In the genomic region with DNA sequence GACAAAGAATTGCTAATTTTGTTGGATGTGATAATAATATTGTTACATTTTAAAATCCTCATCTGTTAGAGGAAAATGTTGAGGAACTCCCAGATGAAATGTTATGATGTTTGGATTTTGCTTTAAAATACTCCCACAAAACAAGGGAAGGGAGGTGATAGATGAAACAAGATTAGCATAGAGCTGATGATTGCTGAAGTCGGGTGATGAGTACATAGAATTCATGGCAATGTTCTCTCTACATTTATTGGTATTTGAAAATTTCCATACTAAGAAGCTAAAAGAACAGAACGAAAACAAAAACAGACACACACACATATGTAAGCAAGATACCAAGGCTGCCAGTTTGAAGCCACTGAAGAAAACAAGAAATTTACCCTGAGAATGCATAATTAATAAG, we compare ENCODE assay signal across 8 cellular contexts. TPM values are rescaled to one million over a fixed set of nuclear protein-coding genes. Genes with fewer than 3 reads are reported as not detected.
DNase-seq lines count a peak whose midpoint lies in the region; ATAC-seq and TF ChIP-seq lines count a peak whose summit lies in the region.

No MANE protein-coding gene starts in this region.

- TF ChIP-seq CTCF in endothelial cell (IDR thresholded peaks at IDR 0.05; ENCODE audit: unreplicated experiment) (no peak), neural cell (IDR thresholded peaks at IDR 0.05; ENCODE audit: poor library complexity, severe bottlenecking) (no peak)

- H3K27ac Mint-ChIP-seq in endothelial cell (ENCODE audit: unreplicated experiment) = peak overlapping the region; percentile 10

- H3K9me3 ChIP-seq in BLaER1 = no peaks in the 10 kb centered on the region
- H3K9me3 ChIP-seq in NT2/D1 (ENCODE audit: insufficient read depth, low read length) = no peaks in the 10 kb centered on the region
- H3K9me3 ChIP-seq in neural cell (ENCODE audit: low read length) = no peaks in the 10 kb centered on the region

- H3K27ac ChIP-seq in BLaER1 = no peak overlapping the region
- peak overlapping the region; percentile 98 for H3K27ac ChIP-seq in neural cell (ENCODE audit: low read length)

- no peak overlapping the region for H3K9ac ChIP-seq in BLaER1
- H3K9ac ChIP-seq in NT2/D1 (ENCODE audit: insufficient read length, low read depth) = peak overlapping the region; percentile 90
- H3K9ac ChIP-seq in neural cell (ENCODE audit: low read length) = peak overlapping the region; percentile 98

- H3K79me2 ChIP-seq in neural cell (replicated peaks; ENCODE audit: insufficient read depth, low read length) = peaks cover 29% of the 10 kb centered on the region

- no peak for ATAC-seq in GM18907 (IDR thresholded peaks at IDR 0.05; ENCODE audit: unreplicated experiment)
- ATAC-seq in HG03095 (IDR thresholded peaks at IDR 0.05; ENCODE audit: unreplicated experiment) = no peak

- no peak for TF ChIP-seq EP300 in neural cell (conservative IDR thresholded peaks at IDR 0.05; ENCODE audit: poor library complexity, severe bottlenecking)

- H3K4me3 ChIP-seq in BLaER1 (no peak overlapping the region), NT2/D1 (ENCODE audit: insufficient read length, low read depth) (peak overlapping the region; percentile 70), neural cell (ENCODE audit: low read length) (peak overlapping the region; percentile 77)

- peak overlapping the region; percentile 91 for H2AFZ ChIP-seq in neural cell (ENCODE audit: low read depth, low read length)

- H3K9me3 Mint-ChIP-seq in endothelial cell (ENCODE audit: unreplicated experiment) = no peaks in the 10 kb centered on the region

- H3K4me1 Mint-ChIP-seq in endothelial cell (ENCODE audit: unreplicated experiment) = peaks cover 18% of the 10 kb centered on the region

- DNase-seq in NT2/D1 (ENCODE audit: low read depth, low spot score) (no peak), endothelial cell (ENCODE audit: low spot score) (no peak), AG08396 (ENCODE audit: low spot score) (no peak), hepatic stellate cell (ENCODE audit: low spot score) (no peak)

- TF ChIP-seq RAD21 in neural cell (conservative IDR thresholded peaks at IDR 0.05) = no peak

- H3K9me2 ChIP-seq in neural cell (ENCODE audit: insufficient read depth, low read length) = no peaks in the 10 kb centered on the region

- no peaks in the 10 kb centered on the region for H3K27me3 ChIP-seq in BLaER1
- H3K27me3 ChIP-seq in NT2/D1 (ENCODE audit: insufficient read depth, insufficient read length) = no peaks in the 10 kb centered on the region
- H3K27me3 ChIP-seq in neural cell (ENCODE audit: insufficient read depth, low read depth, low read length) = no peaks in the 10 kb centered on the region

- H3K4me3 Mint-ChIP-seq in endothelial cell (ENCODE audit: unreplicated experiment) = no peak overlapping the region

- H3K4me2 ChIP-seq in BLaER1 = peak overlapping the region; percentile 84
- peak overlapping the region; percentile 71 for H3K4me2 ChIP-seq in neural cell (ENCODE audit: low read length)

- 0 out of 2 replicates have a peak, but pooled peaks cover 4% of the 10 kb centered on the region for H4K20me1 ChIP-seq in BLaER1
- no peaks in the 10 kb centered on the region for H4K20me1 ChIP-seq in neural cell (ENCODE audit: insufficient read depth)

- peaks cover 15% of the 10 kb centered on the region for H3K27me3 Mint-ChIP-seq in endothelial cell (ENCODE audit: unreplicated experiment)

- no peaks in the 10 kb centered on the region for H3F3A ChIP-seq in neural cell (ENCODE audit: insufficient read depth, low read length, poor library complexity, severe bottlenecking)

- H3K36me3 ChIP-seq in BLaER1 = no peaks in the 10 kb centered on the region
- peaks cover 21% of the 10 kb centered on the region for H3K36me3 ChIP-seq in NT2/D1 (ENCODE audit: insufficient read depth, insufficient read length, low read length)
- peaks cover 3% of the 10 kb centered on the region for H3K36me3 ChIP-seq in neural cell (ENCODE audit: insufficient read depth, low read length)

- peaks cover 16% of the 10 kb centered on the region for H3K4me1 ChIP-seq in BLaER1
- no peaks in the 10 kb centered on the region for H3K4me1 ChIP-seq in NT2/D1 (ENCODE audit: insufficient read depth, insufficient read length)

- H3K36me3 Mint-ChIP-seq in endothelial cell (ENCODE audit: low read depth, unreplicated experiment) = peaks cover 9% of the 10 kb centered on the region

TF ChIP-seq in neural cell, 6 proteins besides CTCF, POLR2A, EP300 and RAD21:
- TF ChIP-seq POLR2AphosphoS5 (IDR thresholded peaks at IDR 0.05) = no peak
- no peak for TF ChIP-seq TAF1 (IDR thresholded peaks at IDR 0.05; ENCODE audit: low read depth)
- TF ChIP-seq, protein P1, sequence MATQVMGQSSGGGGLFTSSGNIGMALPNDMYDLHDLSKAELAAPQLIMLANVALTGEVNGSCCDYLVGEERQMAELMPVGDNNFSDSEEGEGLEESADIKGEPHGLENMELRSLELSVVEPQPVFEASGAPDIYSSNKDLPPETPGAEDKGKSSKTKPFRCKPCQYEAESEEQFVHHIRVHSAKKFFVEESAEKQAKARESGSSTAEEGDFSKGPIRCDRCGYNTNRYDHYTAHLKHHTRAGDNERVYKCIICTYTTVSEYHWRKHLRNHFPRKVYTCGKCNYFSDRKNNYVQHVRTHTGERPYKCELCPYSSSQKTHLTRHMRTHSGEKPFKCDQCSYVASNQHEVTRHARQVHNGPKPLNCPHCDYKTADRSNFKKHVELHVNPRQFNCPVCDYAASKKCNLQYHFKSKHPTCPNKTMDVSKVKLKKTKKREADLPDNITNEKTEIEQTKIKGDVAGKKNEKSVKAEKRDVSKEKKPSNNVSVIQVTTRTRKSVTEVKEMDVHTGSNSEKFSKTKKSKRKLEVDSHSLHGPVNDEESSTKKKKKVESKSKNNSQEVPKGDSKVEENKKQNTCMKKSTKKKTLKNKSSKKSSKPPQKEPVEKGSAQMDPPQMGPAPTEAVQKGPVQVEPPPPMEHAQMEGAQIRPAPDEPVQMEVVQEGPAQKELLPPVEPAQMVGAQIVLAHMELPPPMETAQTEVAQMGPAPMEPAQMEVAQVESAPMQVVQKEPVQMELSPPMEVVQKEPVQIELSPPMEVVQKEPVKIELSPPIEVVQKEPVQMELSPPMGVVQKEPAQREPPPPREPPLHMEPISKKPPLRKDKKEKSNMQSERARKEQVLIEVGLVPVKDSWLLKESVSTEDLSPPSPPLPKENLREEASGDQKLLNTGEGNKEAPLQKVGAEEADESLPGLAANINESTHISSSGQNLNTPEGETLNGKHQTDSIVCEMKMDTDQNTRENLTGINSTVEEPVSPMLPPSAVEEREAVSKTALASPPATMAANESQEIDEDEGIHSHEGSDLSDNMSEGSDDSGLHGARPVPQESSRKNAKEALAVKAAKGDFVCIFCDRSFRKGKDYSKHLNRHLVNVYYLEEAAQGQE (IDR thresholded peaks at IDR 0.05; ENCODE audit: borderline replicate concordance) = no peak
- no peak for TF ChIP-seq EZH2 (IDR thresholded peaks at IDR 0.05; ENCODE audit: borderline replicate concordance, insufficient read depth, low read length, poor library complexity, severe bottlenecking)
- no peak for TF ChIP-seq MXI1 (conservative IDR thresholded peaks at IDR 0.05; ENCODE audit: poor library complexity, severe bottlenecking)

RNA-seq across cellular contexts. Expression of a gene that starts 1.6 kb away (rescaled TPM):
- 16.2 TPM for total RNA-seq in endothelial cell (ENCODE audit: unreplicated experiment)
- polyA plus RNA-seq in neural cell = 735 and 764 TPM in 2 replicates
- polyA minus RNA-seq in neural cell = 212 and 247 TPM in 2 replicates
